ENCODE assay signal across 15 cellular contexts in genomic region chr9:114378883-114379282, GRCh38. TPM values are rescaled to one million over a fixed set of nuclear protein-coding genes. Genes with fewer than 3 reads are reported as not detected.
A peak's percentile ranks its signal among the peaks of the same experiment; 100 is the strongest.
DNase-seq lines count a peak whose midpoint lies in the region; ATAC-seq and TF ChIP-seq lines count a peak whose summit lies in the region.
"Had no signal": no experiment of that assay in that cellular context is flagged by ENCODE, and none has a peak within 500 bp of the region (broad histone marks: within the 10 kb centered on the region; RNA-seq: fewer than 3 reads in every experiment).

No MANE protein-coding gene starts in this region.

- TF ChIP-seq POLR2A in uterus (IDR thresholded peaks at IDR 0.05), result no peak

- CTCF ChIA-PET in T-cell (lab: Charles Lee), result no interaction called here

- WGBS in endodermal cell (ENCODE audit: insufficient coverage in 1 of 2, insufficient read length in 1 of 2), 2 experiments, result 92 to 100% methylated on average over 3 to 5 of the region's 5 CpGs

- H3K36me3 ChIP-seq in endodermal cell (ENCODE audit: control insufficient read depth, insufficient read depth, low read length) (no peaks in the 10 kb centered on the region), uterus (no peaks in the 10 kb centered on the region)

- H3K27me3 Mint-ChIP-seq in T-cell (no peaks in the 10 kb centered on the region), endodermal cell (ENCODE audit: insufficient read depth) (no peaks in the 10 kb centered on the region)

- POLR2A ChIA-PET in T-cell (lab: Charles Lee), result interaction anchor here in 1 of 2 donors (0.8 kb wide), 1 partner anchor 14 kb away, joined by 3 read pairs; no protein-coding TSS in a partner anchor

- H3K4me3 Mint-ChIP-seq in T-cell (peak overlapping the region; percentile 18 to 100 (median 37)), endodermal cell (no peak overlapping the region)

- H3K9ac ChIP-seq in endodermal cell (ENCODE audit: extremely low read depth, low read length, poor library complexity, severe bottlenecking), result no peak overlapping the region
- H3K9ac ChIP-seq: KMS-11 had no signal

- intact Hi-C loops in cardiac septum (cut with DNase I), result no loop called here
- intact Hi-C loops in left cardiac atrium (cut with DNase I), result no loop called here
- intact Hi-C loops in uterus (cut with DNase I; ENCODE audit: low total_unique reads), result no loop called here

- H3K36me3 Mint-ChIP-seq in T-cell (peaks cover 69% of the 10 kb centered on the region), endodermal cell (ENCODE audit: low read depth) (peaks cover 6% of the 10 kb centered on the region)

- H3K9me3 Mint-ChIP-seq in T-cell, result no peaks in the 10 kb centered on the region
- no peaks in the 10 kb centered on the region for H3K9me3 Mint-ChIP-seq in endodermal cell

- H3K4me1 ChIP-seq in endodermal cell (ENCODE audit: control insufficient read depth, insufficient read depth, low read length) (no peaks in the 10 kb centered on the region), uterus (peaks cover 0 to 26% of the 10 kb centered on the region in 2 donors)

- H3K9me3 ChIP-seq in endodermal cell (ENCODE audit: control insufficient read depth, low read length), result no peaks in the 10 kb centered on the region
- H3K9me3 ChIP-seq in uterus, result no peaks in the 10 kb centered on the region

- TF ChIP-seq CTCF in endodermal cell (conservative IDR thresholded peaks at IDR 0.05), result peak; percentile 48
- no peak for TF ChIP-seq CTCF in uterus (IDR thresholded peaks at IDR 0.05)

- H3K4me1 Mint-ChIP-seq in T-cell (peaks cover 89 to 93% (median 92%) of the 10 kb centered on the region in 3 donors), endodermal cell (peaks cover 6% of the 10 kb centered on the region)

- no peak overlapping the region for H3K4me3 ChIP-seq in endodermal cell (ENCODE audit: low read length)
- H3K4me3 ChIP-seq in uterus, result no peak overlapping the region

- H3K27ac ChIP-seq in endodermal cell (ENCODE audit: low read depth, low read length) (no peak overlapping the region), uterus (peak overlapping the region; percentile 14 to 43)
- H3K27ac ChIP-seq: KMS-11 had no signal

- ATAC-seq in left cardiac atrium (no peak), T-cell (replicated peaks in 1 of 4) (no peak), HG02678 (IDR thresholded peaks at IDR 0.05; ENCODE audit: unreplicated experiment) (no peak)
- ATAC-seq: left lobe of liver had no signal

- DNase-seq in cardiac septum (ENCODE audit: low spot score) (peak; percentile 61), left cardiac atrium (no peak), T-cell (no peak), endodermal cell (no peak), uterus (no peak), NCI-H2029 treated with DMSO at 0.1 percent for 48 hours (lab: John Stamatoyannopoulos, UW) (no peak), DMS79 treated with DMSO at 0.1 percent for 48 hours (lab: John Stamatoyannopoulos, UW) (no peak)
- DNase-seq: activated CD4-positive, alpha-beta T cell treated with anti-CD3 and anti-CD28 coated beads for 48 hours; activated effector memory CD4-positive, alpha-beta T cell treated with anti-CD3 and anti-CD28 coated beads, Interleukin-2, amount 50 U/mL, for 16 hours; NCI-H1436 treated with DMSO at 0.1 percent for 48 hours; NCI-H2227 treated with DMSO at 0.1 percent for 48 hours had no signal

- peak overlapping the region; percentile 89 to 99 for H3K27ac Mint-ChIP-seq in T-cell
- no peak overlapping the region for H3K27ac Mint-ChIP-seq in endodermal cell

- H3K27me3 ChIP-seq in endodermal cell (ENCODE audit: control insufficient read depth, insufficient read depth, low read length, poor library complexity, severe bottlenecking), result no peaks in the 10 kb centered on the region
- no peaks in the 10 kb centered on the region for H3K27me3 ChIP-seq in uterus

RNA-seq across cellular contexts. Expression of gene AKNA, which starts 8.9 kb away (rescaled TPM):
- total RNA-seq in cardiac septum, result 4.5 TPM
- total RNA-seq in left cardiac atrium, result 10 to 100 TPM in 1 of 2 donors, 1 to 10 TPM in 1; 9.1 to 13.0 TPM
- 100 to 1,000 TPM; 382 to 462 (median 415) TPM for total RNA-seq in T-cell
- total RNA-seq in endodermal cell, result 10 to 100 TPM; 12.2 to 15.4 TPM
- 16.6 TPM for polyA plus RNA-seq in endodermal cell (2013, experiment 1 of 2)
- polyA plus RNA-seq in endodermal cell (2013, experiment 2 of 2), result 16.2 TPM
- 100 to 1,000 TPM in 1 of 4 donors, 10 to 100 TPM in 3; 24.1 to 123 (median 34.3) TPM for total RNA-seq in uterus

RNA-seq across cellular contexts. Expression of gene ORM2, which starts 49.2 kb away (rescaled TPM):
- total RNA-seq in cardiac septum (0.32 TPM), left cardiac atrium (1 to 10 TPM in 1 of 2 donors, not detected in 1; 1.6 TPM), T-cell (1 to 10 TPM in 3 of 5 donors, not detected in 2; 1.4 to 2.2 (median 1.8) TPM), endodermal cell (under 1 TPM; 0.59 to 0.80 TPM), uterus (1 to 10 TPM in 1 of 4 donors, not detected in 3; 1.2 TPM)
- not detected for polyA plus RNA-seq in endodermal cell (2013, experiment 1 of 2)
- not detected for polyA plus RNA-seq in endodermal cell (2013, experiment 2 of 2)
- total RNA-seq: posterior vena cava had no signal

RNA-seq across cellular contexts. Expression of gene ORM1, which starts 56.0 kb away (rescaled TPM):
- total RNA-seq in cardiac septum (not detected), left cardiac atrium (1 to 10 TPM in 1 of 2 donors, under 1 TPM in 1; 0.71 to 4.8 TPM), T-cell (1 to 10 TPM in 3 of 5 donors, not detected in 2; 4.2 to 8.3 (median 6.2) TPM), endodermal cell (under 1 TPM in 1 of 2 donors, not detected in 1; 0.59 TPM), uterus (1 to 10 TPM in 2 of 4 donors, not detected in 2; 1.9 to 2.4 TPM)
- polyA plus RNA-seq in endodermal cell (2013, experiment 1 of 2), result not detected
- not detected for polyA plus RNA-seq in endodermal cell (2013, experiment 2 of 2)
